In the genomic region with DNA sequence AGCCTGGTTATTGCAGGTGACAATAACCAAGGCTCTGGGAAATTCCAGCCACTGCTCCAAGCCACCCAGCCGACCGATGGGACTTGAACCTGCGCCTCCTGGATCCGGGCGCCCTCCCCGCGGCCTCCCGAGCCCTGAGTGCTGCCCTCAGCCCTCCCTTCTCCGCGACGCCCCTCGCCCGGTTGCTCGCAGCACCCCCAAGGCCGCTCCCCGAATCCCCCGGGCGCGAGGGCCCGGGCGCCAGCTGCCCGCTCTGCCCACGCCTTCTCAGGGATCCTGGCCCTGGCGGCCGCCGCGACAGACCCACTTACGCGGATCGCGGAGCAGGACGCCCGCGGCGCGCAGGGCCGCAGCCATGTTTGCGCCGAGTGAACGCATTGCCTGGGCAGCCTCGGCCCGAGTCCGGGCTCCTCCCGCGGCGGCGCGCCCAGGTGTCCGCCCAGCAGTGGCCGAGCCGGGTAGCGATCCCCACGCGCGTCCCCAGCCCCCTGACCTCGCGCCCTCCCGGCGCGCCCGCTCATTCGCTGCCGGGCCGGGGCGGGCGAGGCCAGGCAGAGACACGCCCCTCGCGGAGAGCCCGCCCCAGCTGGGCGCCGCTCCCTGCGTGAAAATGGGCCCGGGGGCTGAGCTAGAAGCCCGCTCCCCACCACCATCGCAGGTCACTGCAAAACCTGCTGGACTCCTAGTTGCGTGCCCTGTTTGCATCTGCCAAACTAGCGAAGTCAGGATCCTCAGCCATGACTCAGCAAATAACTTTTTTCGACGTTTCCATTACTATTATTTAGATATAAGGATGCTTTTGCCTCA, we compare ENCODE assay signal across 8 cellular contexts. TPM values are rescaled to one million over a fixed set of nuclear protein-coding genes. Genes with fewer than 3 reads are reported as not detected.
DNase-seq lines count a peak whose midpoint lies in the region; ATAC-seq and TF ChIP-seq lines count a peak whose summit lies in the region.

A gene with protein sequence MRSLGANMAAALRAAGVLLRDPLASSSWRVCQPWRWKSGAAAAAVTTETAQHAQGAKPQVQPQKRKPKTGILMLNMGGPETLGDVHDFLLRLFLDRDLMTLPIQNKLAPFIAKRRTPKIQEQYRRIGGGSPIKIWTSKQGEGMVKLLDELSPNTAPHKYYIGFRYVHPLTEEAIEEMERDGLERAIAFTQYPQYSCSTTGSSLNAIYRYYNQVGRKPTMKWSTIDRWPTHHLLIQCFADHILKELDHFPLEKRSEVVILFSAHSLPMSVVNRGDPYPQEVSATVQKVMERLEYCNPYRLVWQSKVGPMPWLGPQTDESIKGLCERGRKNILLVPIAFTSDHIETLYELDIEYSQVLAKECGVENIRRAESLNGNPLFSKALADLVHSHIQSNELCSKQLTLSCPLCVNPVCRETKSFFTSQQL (minus strand): TSS at position 460 of the 807 bp plus-strand sequence. CDS start 82 bp downstream, at position 378.

- DNase-seq in BE2C (peak; percentile 55), NT2/D1 (ENCODE audit: low read depth, low spot score) (no peak), endothelial cell (ENCODE audit: low spot score) (peak; percentile 62), midbrain (lab: John Stamatoyannopoulos, UW) (peak; percentile 85)
- peak; percentile 32 for DNase-seq in activated CD8-positive, alpha-beta memory T cell treated with anti-CD3 and anti-CD28 coated beads, Interleukin-2, amount 50 U/mL, for 24 hours (ENCODE audit: extremely low read depth)
- DNase-seq in stimulated activated CD8-positive, alpha-beta memory T cell treated with anti-CD3 and anti-CD28 coated beads, Interleukin-2, amount 100 ng/mL, for 1 hour (ENCODE audit: low read depth in 2 of 2), result peak; percentile 38 to 46

- peaks cover 12% of the 10 kb centered on the region for H3K4me1 Mint-ChIP-seq in endothelial cell (ENCODE audit: unreplicated experiment)

- no peaks in the 10 kb centered on the region; the same call in 1 of the 2 replicates for H3K4me1 ChIP-seq in BE2C
- peaks cover 2% of the 10 kb centered on the region for H3K4me1 ChIP-seq in NT2/D1 (ENCODE audit: insufficient read depth, insufficient read length)

- peaks cover 14% of the 10 kb centered on the region for H3K36me3 Mint-ChIP-seq in endothelial cell (ENCODE audit: low read depth, unreplicated experiment)

- peak within 1 kb of the TSS; percentile 65 for H3K4me3 ChIP-seq in BE2C (ENCODE audit: low read depth, low read length)
- peak within 1 kb of the TSS; percentile 60 for H3K4me3 ChIP-seq in NT2/D1 (ENCODE audit: insufficient read length, low read depth)

- H3K4me3 Mint-ChIP-seq in endothelial cell (ENCODE audit: unreplicated experiment), result peak within 1 kb of the TSS; percentile 95

- peaks cover 2% of the 10 kb centered on the region for H3K27me3 Mint-ChIP-seq in endothelial cell (ENCODE audit: unreplicated experiment)

- peak within 1 kb of the TSS; percentile 85 for H3K9ac ChIP-seq in NT2/D1 (ENCODE audit: insufficient read length, low read depth)

- ATAC-seq in GM19043 (IDR thresholded peaks at IDR 0.05; ENCODE audit: low read depth, unreplicated experiment) (peak; percentile 86), HG03354 (IDR thresholded peaks at IDR 0.05; ENCODE audit: poor library complexity, severe bottlenecking, unreplicated experiment) (peak; percentile 94)

- no peaks in the 10 kb centered on the region for H3K36me3 ChIP-seq in BE2C
- peaks cover 3% of the 10 kb centered on the region for H3K36me3 ChIP-seq in NT2/D1 (ENCODE audit: insufficient read depth, insufficient read length, low read length)

- no peaks in the 10 kb centered on the region for H3K9me3 Mint-ChIP-seq in endothelial cell (ENCODE audit: unreplicated experiment)

- no peaks in the 10 kb centered on the region for H3K27me3 ChIP-seq in BE2C
- no peaks in the 10 kb centered on the region for H3K27me3 ChIP-seq in NT2/D1 (ENCODE audit: insufficient read depth, insufficient read length)

- TF ChIP-seq CTCF in BE2C (IDR thresholded peaks at IDR 0.05; ENCODE audit: low read depth, low read length) (no peak), endothelial cell (IDR thresholded peaks at IDR 0.05; ENCODE audit: unreplicated experiment) (no peak)

- peak within 1 kb of the TSS; percentile 84 for H3K27ac Mint-ChIP-seq in endothelial cell (ENCODE audit: unreplicated experiment)

- H3K9me3 ChIP-seq in BE2C (no peaks in the 10 kb centered on the region), NT2/D1 (ENCODE audit: insufficient read depth, low read length) (no peaks in the 10 kb centered on the region)

RNA-seq across cellular contexts. Expression of the gene that starts here (rescaled TPM):
- polyA plus RNA-seq in BE2C (2012; ENCODE audit: insufficient read depth, insufficient read length, low read depth), result 6.1 TPM
- 51.6 TPM for total RNA-seq in endothelial cell (ENCODE audit: unreplicated experiment)
